8 cellular contexts compared by ENCODE assay signal in genomic region chr2:44954902-44955592, GRCh38. TPM values are rescaled to one million over a fixed set of nuclear protein-coding genes. Genes with fewer than 3 reads are reported as not detected.
A peak's percentile ranks its signal among the peaks of the same experiment; 100 is the strongest.
DNase-seq lines count a peak whose midpoint lies in the region; ATAC-seq and TF ChIP-seq lines count a peak whose summit lies in the region.

No MANE protein-coding gene starts in this region.

- DNase-seq in DND-41 (no peak), caudate nucleus (lab: John Stamatoyannopoulos, UW) (peak in 7 of 61 donors; percentile 21 to 72 (median 44)), neural progenitor cell (ENCODE audit: low spot score) (peak; percentile 58), midbrain (lab: John Stamatoyannopoulos, UW) (no peak), NCI-H1092 treated with DMSO at 0.1 percent for 48 hours (lab: John Stamatoyannopoulos, UW) (no peak), cerebellar nuclear complex (lab: John Stamatoyannopoulos, UW) (no peak)
- DNase-seq in stimulated activated naive CD4-positive, alpha-beta T cell treated with Interleukin-2 at 50 U/mL for 16 hours (lab: John Stamatoyannopoulos, UW) = no peak

- H3K4me3 ChIP-seq in DND-41 (ENCODE audit: low read depth in 1 of 2, low read length in 2 of 2) (peak overlapping the region in 1 of 2 experiments; percentile 51; a peak in 2 of 4 replicates), HUES64 (ENCODE audit: low read length) (peak overlapping the region; percentile 48), neural progenitor cell (peak overlapping the region; percentile 45)

- H3K9me3 ChIP-seq in DND-41 (ENCODE audit: insufficient read depth, low read length, severe bottlenecking) (no peaks in the 10 kb centered on the region), HUES64 (ENCODE audit: insufficient read depth, low read depth, low read length) (no peaks in the 10 kb centered on the region), neural progenitor cell (ENCODE audit: low read depth) (no peaks in the 10 kb centered on the region)

- H3K27me3 ChIP-seq in DND-41 (ENCODE audit: insufficient read depth, low read length, poor library complexity) (peaks cover 17% of the 10 kb centered on the region), HUES64 (ENCODE audit: insufficient read depth, low read length) (peaks cover 83% of the 10 kb centered on the region), neural progenitor cell (peaks cover 54% of the 10 kb centered on the region)

- H3K4me3 Mint-ChIP-seq in neural progenitor cell = peak overlapping the region; percentile 84

- H3K27ac ChIP-seq in DND-41 (ENCODE audit: low read length) (no peak overlapping the region), HUES64 (ENCODE audit: low read depth, low read length) (no peak overlapping the region), caudate nucleus (ENCODE audit: low read depth, low read length) (peak overlapping the region; percentile 44), neural progenitor cell (no peak overlapping the region)

- H3K36me3 Mint-ChIP-seq in neural progenitor cell = no peaks in the 10 kb centered on the region

- no peak overlapping the region for H3K27ac Mint-ChIP-seq in neural progenitor cell

- H3K4me1 ChIP-seq in DND-41 (ENCODE audit: insufficient read depth, low read length) (peaks cover 13% of the 10 kb centered on the region), HUES64 (ENCODE audit: insufficient read depth, low read length) (peaks cover 33% of the 10 kb centered on the region), neural progenitor cell (peaks cover 62% of the 10 kb centered on the region)

- H3K79me2 ChIP-seq in DND-41 (ENCODE audit: insufficient read depth, low read length) = no peaks in the 10 kb centered on the region
- H3K79me2 ChIP-seq in neural progenitor cell (ENCODE audit: low read depth) = peaks cover 10% of the 10 kb centered on the region

- H3K27me3 Mint-ChIP-seq in neural progenitor cell (ENCODE audit: insufficient read depth, low read depth) = peaks cover 46% of the 10 kb centered on the region

- TF ChIP-seq CTCF in DND-41 (IDR thresholded peaks at IDR 0.05; ENCODE audit: borderline replicate concordance, extremely low read depth, low read length, poor library complexity, severe bottlenecking) (no peak), neural progenitor cell (IDR thresholded peaks at IDR 0.05) (no peak)

- H4K20me1 ChIP-seq in DND-41 (ENCODE audit: insufficient read depth, low read length) (peaks cover 8% of the 10 kb centered on the region; the same call in 1 of the 2 replicates), neural progenitor cell (ENCODE audit: low read depth) (peaks cover 23% of the 10 kb centered on the region)

- H3K9me3 Mint-ChIP-seq in neural progenitor cell = no peaks in the 10 kb centered on the region

- WGBS in HUES64 = 6% methylated on average over 43 of the region's 43 CpGs

- H3K4me1 Mint-ChIP-seq in neural progenitor cell = peaks cover 54% of the 10 kb centered on the region

- peaks cover 59% of the 10 kb centered on the region for H3F3A ChIP-seq in neural progenitor cell (ENCODE audit: low read depth)

- H2AFZ ChIP-seq in DND-41 (ENCODE audit: low read depth, low read length) = peak overlapping the region; percentile 78
- H2AFZ ChIP-seq in neural progenitor cell (replicated peaks) = no peak overlapping the region

- H3K36me3 ChIP-seq in DND-41 (ENCODE audit: insufficient read depth, low read length) (no peaks in the 10 kb centered on the region), HUES64 (ENCODE audit: insufficient read depth, low read length) (no peaks in the 10 kb centered on the region), neural progenitor cell (no peaks in the 10 kb centered on the region)

- H3K4me2 ChIP-seq in DND-41 (ENCODE audit: insufficient read depth, low read length) = peak overlapping the region; percentile 77
- peak overlapping the region; percentile 89 for H3K4me2 ChIP-seq in neural progenitor cell

- peak; percentile 27; the same call in 2 of the 3 replicates for ATAC-seq in DND-41 (ENCODE audit: insufficient read depth, low read depth)

- H3K9ac ChIP-seq in DND-41 (ENCODE audit: low read depth, low read length) (peak overlapping the region; percentile 10; the same call in 1 of the 2 replicates), HUES64 (ENCODE audit: low read depth, low read length) (no peak overlapping the region), neural progenitor cell (no peak overlapping the region)

RNA-seq across cellular contexts. Expression of gene SIX3, which starts 13.5 kb away (rescaled TPM):
- polyA plus RNA-seq in HUES64 (2013, experiment 1 of 2) = 0.25 TPM
- not detected for polyA plus RNA-seq in HUES64 (2013, experiment 2 of 2)
- 14.5 and 28.8 TPM in 2 replicates for total RNA-seq in neural progenitor cell (ENCODE audit: low replicate concordance)

RNA-seq across cellular contexts. Expression of gene SIX2, which starts 54.2 kb away (rescaled TPM):
- 0.25 TPM for polyA plus RNA-seq in HUES64 (2013, experiment 1 of 2)
- 0.32 TPM for polyA plus RNA-seq in HUES64 (2013, experiment 2 of 2)
- total RNA-seq in neural progenitor cell (ENCODE audit: low replicate concordance) = 0.12 TPM in 1 of 2 replicates, not detected in the other
